8 cellular contexts compared by ENCODE assay signal in genomic region chr7:128791968-128792319, GRCh38. TPM values are rescaled to one million over a fixed set of nuclear protein-coding genes. Genes with fewer than 3 reads are reported as not detected.
DNase-seq lines count a peak whose midpoint lies in the region; ATAC-seq lines count a peak whose summit lies in the region.

Gene CCDC136, plus strand, starts transcription at chr7:128791968. Its CDS starts 444 bp downstream, at chr7:128792412.

- peaks cover 5% of the 10 kb centered on the region for H3K4me1 Mint-ChIP-seq in activated CD4-positive, alpha-beta T cell treated with anti-CD3 and anti-CD28 coated beads for 36 hours
- H3K4me1 Mint-ChIP-seq in activated T-helper 17 cell treated with anti-CD3 and anti-CD28 coated beads, Interleukin-2, amount 50 U/mL, for 72 hours, result peaks cover 3% of the 10 kb centered on the region
- H3K4me1 Mint-ChIP-seq in stimulated activated memory B cell treated with anti-CD40 and anti-IgM and Interleukin-4, amounts not matched to agents 10 μg/mL and 1 μg/mL and 100 μg/mL, for 72 hours, result peaks cover 13% of the 10 kb centered on the region

- no peaks in the 10 kb centered on the region for H3K36me3 Mint-ChIP-seq in activated CD4-positive, alpha-beta T cell treated with anti-CD3 and anti-CD28 coated beads for 36 hours (ENCODE audit: low read depth)
- H3K36me3 Mint-ChIP-seq in activated T-helper 17 cell treated with anti-CD3 and anti-CD28 coated beads, Interleukin-2, amount 50 U/mL, for 72 hours (ENCODE audit: low read depth), result peaks cover under 1% of the 10 kb centered on the region
- H3K36me3 Mint-ChIP-seq in stimulated activated memory B cell treated with anti-CD40 and anti-IgM and Interleukin-4, amounts not matched to agents 10 μg/mL and 1 μg/mL and 100 μg/mL, for 72 hours, result no peaks in the 10 kb centered on the region

- no peak for ATAC-seq in activated CD4-positive, alpha-beta T cell treated with anti-CD3 and anti-CD28 coated beads for 36 hours
- no peak for ATAC-seq in activated T-helper 17 cell treated with anti-CD3 and anti-CD28 coated beads, Interleukin-2, amount 50 U/mL, for 72 hours (replicated peaks)
- no peak for ATAC-seq in stimulated activated memory B cell treated with anti-CD40 and anti-IgM and Interleukin-4, amounts not matched to agents 10 μg/mL and 1 μg/mL and 100 μg/mL, for 72 hours
- ATAC-seq in left lobe of liver, result no peak

- H3K4me3 ChIP-seq in iPS-11a (ENCODE audit: low read depth, low read length), result peak within 1 kb of the TSS; percentile 85

- no peak for DNase-seq in activated CD4-positive, alpha-beta T cell treated with anti-CD3 and anti-CD28 coated beads for 36 hours
- no peak for DNase-seq in activated CD4-positive, alpha-beta T cell treated with anti-CD3 and anti-CD28 coated beads for 1 hour
- DNase-seq in RPMI8226 (no peak), left lobe of liver (ENCODE audit: low spot score) (no peak), NOMO-1 treated with DMSO at 0.1 percent for 48 hours (lab: John Stamatoyannopoulos, UW; ENCODE audit: unreplicated experiment) (no peak)

- no peaks in the 10 kb centered on the region for H3K9me3 Mint-ChIP-seq in activated CD4-positive, alpha-beta T cell treated with anti-CD3 and anti-CD28 coated beads for 36 hours (ENCODE audit: low read depth)
- H3K9me3 Mint-ChIP-seq in activated T-helper 17 cell treated with anti-CD3 and anti-CD28 coated beads, Interleukin-2, amount 50 U/mL, for 72 hours, result no peaks in the 10 kb centered on the region
- H3K9me3 Mint-ChIP-seq in stimulated activated memory B cell treated with anti-CD40 and anti-IgM and Interleukin-4, amounts not matched to agents 10 μg/mL and 1 μg/mL and 100 μg/mL, for 72 hours, result no peaks in the 10 kb centered on the region

- intact Hi-C loops in activated CD4-positive, alpha-beta T cell treated with anti-CD3 and anti-CD28 coated beads for 36 hours (cut with DNase I, micrococcal nuclease), result loop anchor here (1.0 to 10.0 kb wide), 7 partner anchors 39 to 383 kb away; partner anchors contain the start of genes ATP6V1F (in 2 of the 2), CALU (in 2 of the 2), FLNC (in 1 of the 2) and IMPDH1 (in 1 of the 2)

- H3K4me3 Mint-ChIP-seq in activated CD4-positive, alpha-beta T cell treated with anti-CD3 and anti-CD28 coated beads for 36 hours, result peak within 1 kb of the TSS; percentile 75
- H3K4me3 Mint-ChIP-seq in activated T-helper 17 cell treated with anti-CD3 and anti-CD28 coated beads, Interleukin-2, amount 50 U/mL, for 72 hours, result peak within 1 kb of the TSS; percentile 83
- peak within 1 kb of the TSS; percentile 95 for H3K4me3 Mint-ChIP-seq in stimulated activated memory B cell treated with anti-CD40 and anti-IgM and Interleukin-4, amounts not matched to agents 10 μg/mL and 1 μg/mL and 100 μg/mL, for 72 hours

- H3K27me3 Mint-ChIP-seq in activated CD4-positive, alpha-beta T cell treated with anti-CD3 and anti-CD28 coated beads for 36 hours, result peaks cover 9% of the 10 kb centered on the region
- H3K27me3 Mint-ChIP-seq in activated T-helper 17 cell treated with anti-CD3 and anti-CD28 coated beads, Interleukin-2, amount 50 U/mL, for 72 hours, result no peaks in the 10 kb centered on the region
- H3K27me3 Mint-ChIP-seq in stimulated activated memory B cell treated with anti-CD40 and anti-IgM and Interleukin-4, amounts not matched to agents 10 μg/mL and 1 μg/mL and 100 μg/mL, for 72 hours, result no peaks in the 10 kb centered on the region

- POLR2A ChIA-PET in activated CD4-positive, alpha-beta T cell treated with anti-CD3 and anti-CD28 coated beads for 36 hours (lab: Charles Lee), result interaction anchor here (0.6 to 1.2 kb wide), 2 partner anchors 53 to 71 kb away, joined by 3 to 6 read pairs; partner anchors contain the start of gene CALU

- peak within 1 kb of the TSS; percentile 28 for H3K27ac Mint-ChIP-seq in activated CD4-positive, alpha-beta T cell treated with anti-CD3 and anti-CD28 coated beads for 36 hours
- H3K27ac Mint-ChIP-seq in activated T-helper 17 cell treated with anti-CD3 and anti-CD28 coated beads, Interleukin-2, amount 50 U/mL, for 72 hours, result no peak within 1 kb of the TSS
- peak within 1 kb of the TSS; percentile 78 for H3K27ac Mint-ChIP-seq in stimulated activated memory B cell treated with anti-CD40 and anti-IgM and Interleukin-4, amounts not matched to agents 10 μg/mL and 1 μg/mL and 100 μg/mL, for 72 hours

- CTCF ChIA-PET in activated CD4-positive, alpha-beta T cell treated with anti-CD3 and anti-CD28 coated beads for 36 hours (lab: Charles Lee), result interaction anchor here (0.5 to 1.1 kb wide), 3 partner anchors 92 to 365 kb away, joined by 3 to 5 read pairs (median 5); no protein-coding TSS in a partner anchor

RNA-seq across cellular contexts. Expression of gene CCDC136, which starts in this region (rescaled TPM):
- 1 to 10 TPM; 6.9 to 7.7 TPM for total RNA-seq in activated CD4-positive, alpha-beta T cell treated with anti-CD3 and anti-CD28 coated beads for 36 hours
- 10 to 100 TPM; 11.7 to 15.4 TPM for total RNA-seq in activated T-helper 17 cell treated with anti-CD3 and anti-CD28 coated beads, Interleukin-2, amount 50 U/mL, for 72 hours
- 0.40 TPM for total RNA-seq in left lobe of liver
